ENCODE assay signal across 37 cellular contexts in genomic region chr12:130661059-130661458, GRCh38. TPM values are rescaled to one million over a fixed set of nuclear protein-coding genes. Genes with fewer than 3 reads are reported as not detected.
"Had no signal": no experiment of that assay in that cellular context is flagged by ENCODE, and none has a peak within 500 bp of the region (broad histone marks: within the 10 kb centered on the region; RNA-seq: fewer than 3 reads in every experiment).

No MANE protein-coding gene starts in this region.

- H3K27me3 ChIP-seq: MG63 had no signal

- DNase-seq: Karpas-422, Kasumi-1, MG63, MM.1S, MV-4-11, NCI-H1048, NCI-H1092, NCI-H1092 treated with DMSO at 0.1 percent for 48 hours, NCI-H1105, NCI-H1105 treated with DMSO at 0.1 percent for 48 hours, NCI-H1417, NCI-H1417 treated with DMSO at 0.1 percent for 48 hours, NCI-H1436, NCI-H1436 treated with DMSO at 0.1 percent for 48 hours, NCI-H146, NCI-H1694, NCI-H1694 treated with DMSO at 0.1 percent for 48 hours, NCI-H187, NCI-H187 treated with DMSO at 0.1 percent for 48 hours, NCI-H1930, NCI-H2029, NCI-H2029 treated with DMSO at 0.1 percent for 48 hours, NCI-H2081, NCI-H2081 treated with DMSO at 0.1 percent for 48 hours, NCI-H2107, NCI-H2171, NCI-H2171 treated with DMSO at 0.1 percent for 48 hours, NCI-H2227 treated with DMSO at 0.1 percent for 48 hours, NCI-H226, NCI-H345, NCI-H446, NCI-H446 treated with DMSO at 0.1 percent for 48 hours, NCI-H510A, NCI-H510A treated with DMSO at 0.1 percent for 48 hours, NCI-H524 had no signal

- H3K4me3 ChIP-seq: MG63 had no signal

- H3K9me3 ChIP-seq: MG63 had no signal

- H3K36me3 ChIP-seq: MG63 had no signal

RNA-seq across cellular contexts. Expression of gene RIMBP2, which starts 55.0 kb away (rescaled TPM):
- total RNA-seq: LHCN-M2, MCF 10A had no signal
